Comparison of ENCODE assay signal across 30 cellular contexts in the genomic region with DNA sequence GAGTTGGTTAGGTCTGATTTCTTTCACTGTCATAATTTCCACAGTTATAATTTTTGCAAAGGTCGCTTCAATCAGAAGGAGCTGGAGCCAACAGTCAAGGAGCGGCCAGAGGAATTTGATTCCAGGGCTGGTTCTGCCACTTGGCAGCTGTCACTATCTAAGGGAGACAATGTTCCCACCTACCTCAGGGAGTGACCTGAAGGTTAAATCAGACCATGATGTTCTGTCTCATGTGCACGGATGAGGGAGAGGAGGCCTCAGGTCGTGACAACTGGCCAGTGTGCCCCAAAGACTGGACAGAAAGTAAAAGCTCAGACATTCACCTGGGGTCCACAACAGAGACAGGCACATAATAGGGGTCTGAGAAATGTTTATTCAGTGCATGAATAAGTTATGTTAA. TPM values are rescaled to one million over a fixed set of nuclear protein-coding genes. Genes with fewer than 3 reads are reported as not detected.
"Had no signal": no experiment of that assay in that cellular context is flagged by ENCODE, and none has a peak within 500 bp of the region (broad histone marks: within the 10 kb centered on the region; RNA-seq: fewer than 3 reads in every experiment).

No MANE protein-coding gene starts in this region.

- H3K9me3 ChIP-seq: body of pancreas, esophagus muscularis mucosa, psoas muscle, stomach, suprapubic skin, tibial nerve, uterus had no signal

- ATAC-seq: activated naive CD8-positive, alpha-beta T cell treated with anti-CD3 and anti-CD28 coated beads, Interleukin-2, amount 50 U/mL, for 24 hours; activated T-cell treated with anti-CD3 and anti-CD28 coated beads, Interleukin-2, amount 50 U/mL, for 72 hours; body of pancreas; left colon; naive thymus-derived CD8-positive, alpha-beta T cell; psoas muscle; stimulated activated memory B cell treated with anti-CD40 and anti-IgM and Interleukin-4, amounts not matched to agents 10 μg/mL and 1 μg/mL and 100 μg/mL, for 72 hours had no signal

- H3K9me3 Mint-ChIP-seq: activated CD4-positive, alpha-beta memory T cell treated with anti-CD3 and anti-CD28 coated beads, Interleukin-2, amount 10 ng/mL, durations not matched to agents 7 days and 5 days; activated T-cell treated with anti-CD3 and anti-CD28 coated beads, Interleukin-2, amount 50 U/mL, for 72 hours; naive thymus-derived CD8-positive, alpha-beta T cell had no signal

- H3K4me1 ChIP-seq: body of pancreas, psoas muscle, stomach, uterus had no signal

- H3K4me3 Mint-ChIP-seq: activated CD4-positive, alpha-beta memory T cell treated with anti-CD3 and anti-CD28 coated beads, Interleukin-2, amount 10 ng/mL, durations not matched to agents 7 days and 5 days; activated naive CD8-positive, alpha-beta T cell treated with anti-CD3 and anti-CD28 coated beads, Interleukin-2, amount 50 U/mL, for 24 hours; activated T-cell treated with anti-CD3 and anti-CD28 coated beads, Interleukin-2, amount 50 U/mL, for 72 hours; naive thymus-derived CD8-positive, alpha-beta T cell; stimulated activated memory B cell treated with anti-CD40 and anti-IgM and Interleukin-4, amounts not matched to agents 10 μg/mL and 1 μg/mL and 100 μg/mL, for 72 hours had no signal

- H3K36me3 ChIP-seq: esophagus muscularis mucosa, stomach, suprapubic skin, tibial nerve, uterus had no signal

- H3K27ac Mint-ChIP-seq: activated CD4-positive, alpha-beta memory T cell treated with anti-CD3 and anti-CD28 coated beads, Interleukin-2, amount 10 ng/mL, durations not matched to agents 7 days and 5 days; activated naive CD8-positive, alpha-beta T cell treated with anti-CD3 and anti-CD28 coated beads, Interleukin-2, amount 50 U/mL, for 24 hours; activated T-cell treated with anti-CD3 and anti-CD28 coated beads, Interleukin-2, amount 50 U/mL, for 72 hours; naive thymus-derived CD8-positive, alpha-beta T cell; stimulated activated memory B cell treated with anti-CD40 and anti-IgM and Interleukin-4, amounts not matched to agents 10 μg/mL and 1 μg/mL and 100 μg/mL, for 72 hours had no signal

- H3K4me3 ChIP-seq: body of pancreas, esophagus muscularis mucosa, lung, psoas muscle, stomach, suprapubic skin, tibial nerve, uterus had no signal

- DNase-seq: activated CD4-positive, alpha-beta memory T cell treated with anti-CD3 and anti-CD28 coated beads, Interleukin-2, amount 10 ng/mL, durations not matched to agents 7 days and 5 days; activated CD4-positive, alpha-beta T cell treated with anti-CD3 and anti-CD28 coated beads for 48 hours; activated gamma-delta T cell; activated naive CD4-positive, alpha-beta T cell treated with anti-CD3 and anti-CD28 coated beads, Interleukin-2, amount 50 U/mL, for 16 hours; activated naive CD8-positive, alpha-beta T cell treated with anti-CD3 and anti-CD28 coated beads, Interleukin-2, amount 50 U/mL, for 24 hours; activated T-cell treated with anti-CD3 and anti-CD28 coated beads, Interleukin-2, amount 50 U/mL, for 72 hours; anterior cingulate cortex; body of pancreas; caudate nucleus; dermis blood vessel endothelial cell; effector memory CD4-positive, alpha-beta T cell; hypothalamus; left colon; naive thymus-derived CD8-positive, alpha-beta T cell; right cardiac atrium; stimulated activated CD4-positive, alpha-beta T cell treated with anti-CD3 and anti-CD28 coated beads, Interleukin-1b, Interleukin-23, amount 100 ng/mL, for 48 hours; stomach; T1000 had no signal

- H3K36me3 Mint-ChIP-seq: stimulated activated memory B cell treated with anti-CD40 and anti-IgM and Interleukin-4, amounts not matched to agents 10 μg/mL and 1 μg/mL and 100 μg/mL, for 72 hours had no signal

- H3K27ac ChIP-seq: body of pancreas, esophagus muscularis mucosa, psoas muscle, stomach, suprapubic skin, tibial nerve, uterus had no signal

- FAIRE-seq: endothelial cell of umbilical vein, frontal cortex had no signal

RNA-seq across cellular contexts. Expression of gene MRGPRD, which starts 7.6 kb away (rescaled TPM):
- total RNA-seq: activated CD4-positive, alpha-beta memory T cell treated with anti-CD3 and anti-CD28 coated beads, Interleukin-2, amount 10 ng/mL, durations not matched to agents 7 days and 5 days; activated T-cell treated with anti-CD3 and anti-CD28 coated beads, Interleukin-2, amount 50 U/mL, for 72 hours; body of pancreas; dermis blood vessel endothelial cell; endothelial cell of umbilical vein; frontal cortex; left colon; lung; naive thymus-derived CD8-positive, alpha-beta T cell; osteoblast; psoas muscle; right cardiac atrium; skeletal muscle tissue; suprapubic skin; T-helper 1 cell treated with Interleukin-12 subunit alpha and Interleukin-12 subunit beta and Interleukin-4 antibody, amounts not matched to agents 30 ng/mL and 1 ng/mL, for 36 hours; tibial nerve had no signal
- polyA plus RNA-seq: endothelial cell of umbilical vein, lung, psoas muscle, right cardiac atrium, stomach had no signal

RNA-seq across cellular contexts. Expression of gene MRGPRF, which starts 39.8 kb away (rescaled TPM):
- total RNA-seq: activated CD4-positive, alpha-beta memory T cell treated with anti-CD3 and anti-CD28 coated beads, Interleukin-2, amount 10 ng/mL, durations not matched to agents 7 days and 5 days; activated T-cell treated with anti-CD3 and anti-CD28 coated beads, Interleukin-2, amount 50 U/mL, for 72 hours; endothelial cell of umbilical vein; naive thymus-derived CD8-positive, alpha-beta T cell; T-helper 1 cell treated with Interleukin-12 subunit alpha and Interleukin-12 subunit beta and Interleukin-4 antibody, amounts not matched to agents 30 ng/mL and 1 ng/mL, for 36 hours had no signal
- polyA plus RNA-seq: endothelial cell of umbilical vein; naive thymus-derived CD8-positive, alpha-beta T cell had no signal
